ENCODE assay signal across 25 cellular contexts in the genomic region with DNA sequence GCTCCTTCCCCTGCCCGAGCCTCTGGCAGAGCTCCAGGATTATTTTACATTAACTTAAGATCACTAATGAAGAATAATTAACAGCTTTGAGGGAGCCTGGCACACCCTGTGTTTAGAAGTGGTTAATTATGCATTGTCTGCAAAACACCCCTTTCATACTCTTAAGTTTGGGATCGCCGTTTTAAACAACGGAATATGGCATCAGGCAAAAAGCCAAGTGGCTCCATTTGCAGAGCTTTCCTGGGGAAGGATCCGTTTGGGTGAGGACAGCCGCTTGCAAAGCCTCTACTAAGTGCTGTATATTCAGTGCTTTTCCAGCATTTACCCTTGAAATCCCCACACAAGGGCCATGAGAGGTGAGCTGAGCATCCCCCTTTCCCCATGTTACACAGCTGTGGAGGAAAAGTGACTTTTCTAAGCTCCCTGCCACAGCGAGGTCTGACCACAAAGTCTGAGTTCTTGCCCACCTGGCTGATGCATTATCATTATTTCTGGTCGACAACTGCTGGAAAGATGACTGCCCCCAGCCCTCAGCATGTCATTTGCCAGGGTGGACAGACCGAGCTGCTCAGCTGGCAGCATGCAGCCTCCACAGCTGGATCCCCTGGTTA. TPM values are rescaled to one million over a fixed set of nuclear protein-coding genes. Genes with fewer than 3 reads are reported as not detected.
DNase-seq lines count a peak whose midpoint lies in the region; ATAC-seq and TF ChIP-seq lines count a peak whose summit lies in the region.
"Had no signal": no experiment of that assay in that cellular context is flagged by ENCODE, and none has a peak within 500 bp of the region (broad histone marks: within the 10 kb centered on the region; RNA-seq: fewer than 3 reads in every experiment).

No MANE protein-coding gene starts in this region.

- intact Hi-C loops in OCI-LY7 (cut with micrococcal nuclease; ENCODE audit: unreplicated experiment) = no loop called here

- H3K4me3 ChIP-seq in OCI-LY7 (ENCODE audit: low read depth, low read length, poor library complexity, severe bottlenecking) (no peak overlapping the region), mucosa of rectum (ENCODE audit: low read length in 2 of 2) (peak overlapping the region; percentile 14 to 24), thoracic aorta (peak overlapping the region; percentile 53)
- H3K4me3 ChIP-seq: A549, left ventricle myocardium inferior, PC-9, uterus had no signal

- ATAC-seq in thoracic aorta (ENCODE audit: insufficient number of reproducible peaks, low FRiP score, low read depth) = no peak

- peak overlapping the region; percentile 16; the same call in 1 of the 2 replicates for H3K4me2 ChIP-seq in OCI-LY7 (ENCODE audit: low read length)
- H3K4me2 ChIP-seq: A549, PC-9 had no signal

- no TSS peak for BruUV-seq in OCI-LY7 (replicated peaks; lab: Mats Ljungman, UMichigan)

- no peak overlapping the region for H3K9ac ChIP-seq in mucosa of rectum (ENCODE audit: low read depth in 1 of 2, low read length in 2 of 2)

- POLR2A ChIA-PET in OCI-LY7 (lab: Charles Lee) = interaction anchor here (0.6 to 2.1 kb wide), 8 partner anchors 9 to 150 kb away, joined by 3 to 6 read pairs (median 4); no protein-coding TSS in a partner anchor

- no peak overlapping the region for H2AFZ ChIP-seq in OCI-LY7 (ENCODE audit: low read length)
- H2AFZ ChIP-seq: PC-9 had no signal

- no peaks in the 10 kb centered on the region for H3K79me2 ChIP-seq in OCI-LY7 (ENCODE audit: insufficient read depth, low read depth, low read length)

- H3K9me3 ChIP-seq in OCI-LY7 (ENCODE audit: low read length) = no peaks in the 10 kb centered on the region
- no peaks in the 10 kb centered on the region for H3K9me3 ChIP-seq in mucosa of rectum (ENCODE audit: control insufficient read depth in 2 of 2, low read length in 2 of 2)
- H3K9me3 ChIP-seq in thoracic aorta = no peaks in the 10 kb centered on the region
- H3K9me3 ChIP-seq: A549, left ventricle myocardium inferior, uterus had no signal

- DNase-seq in NCI-H748 (lab: John Stamatoyannopoulos, UW; ENCODE audit: unreplicated experiment) (peak; percentile 46), NCI-H748 treated with DMSO at 0.1 percent for 48 hours (lab: John Stamatoyannopoulos, UW) (no peak), OCI-LY7 (ENCODE audit: low spot score) (no peak), thoracic aorta (ENCODE audit: low spot score) (no peak), anterior cingulate cortex (lab: John Stamatoyannopoulos, UW) (no peak), cerebellar nuclear complex (lab: John Stamatoyannopoulos, UW) (no peak), H4 (ENCODE audit: low spot score) (no peak)
- DNase-seq: activated CD4-positive, alpha-beta T cell treated with anti-CD3 and anti-CD28 coated beads for 4 hours; activated CD8-positive, alpha-beta memory T cell treated with anti-CD3 and anti-CD28 coated beads, Interleukin-2, amount 10 ng/mL, durations not matched to agents 7 days and 5 days; activated naive CD8-positive, alpha-beta T cell treated with anti-CD3 and anti-CD28 coated beads for 36 hours; brain microvascular endothelial cell; cortex of kidney; GDM1; left ventricle myocardium inferior; MM.1S; NCI-H774; PC-9; retina; stimulated activated CD4-positive, alpha-beta T cell treated with anti-CD3 and anti-CD28 coated beads, Interleukin-12 subunit alpha, Interleukin-12 subunit beta, amount 100 ng/mL, for 4 hours; stimulated activated CD8-positive, alpha-beta memory T cell treated with anti-CD3 and anti-CD28 coated beads, Interleukin-4, amount 100 ng/mL, for 48 hours; T-cell; uterus had no signal

- H3K27ac ChIP-seq in OCI-LY7 (ENCODE audit: low read depth, low read length, poor library complexity, severe bottlenecking) = no peak overlapping the region
- H3K27ac ChIP-seq in mucosa of rectum (ENCODE audit: low read depth in 2 of 2, low read length in 2 of 2) = no peak overlapping the region
- H3K27ac ChIP-seq in thoracic aorta = no peak overlapping the region
- H3K27ac ChIP-seq: A549, brain microvascular endothelial cell, HL-60, left ventricle myocardium inferior, PC-9, uterus had no signal

- H4K20me1 ChIP-seq in OCI-LY7 (ENCODE audit: insufficient read depth, low read length) = no peaks in the 10 kb centered on the region

- no peaks in the 10 kb centered on the region for H3K27me3 ChIP-seq in mucosa of rectum (ENCODE audit: control insufficient read depth in 2 of 2, insufficient read depth in 2 of 2, low read length in 2 of 2)
- no peaks in the 10 kb centered on the region for H3K27me3 ChIP-seq in thoracic aorta (replicated peaks; ENCODE audit: insufficient read depth)
- H3K27me3 ChIP-seq: uterus had no signal

- no peak for TF ChIP-seq CTCF in OCI-LY7 (conservative IDR thresholded peaks at IDR 0.05; ENCODE audit: low read length)
- no peak for TF ChIP-seq CTCF in thoracic aorta (IDR thresholded peaks at IDR 0.05)

- H3K4me1 ChIP-seq in OCI-LY7 (ENCODE audit: insufficient read depth, low read length, poor library complexity, severe bottlenecking) (peaks cover 36% of the 10 kb centered on the region), mucosa of rectum (ENCODE audit: control insufficient read depth in 2 of 2, insufficient read depth in 2 of 2, low read length in 2 of 2) (no peaks in the 10 kb centered on the region), thoracic aorta (ENCODE audit: control insufficient read depth in 1 of 2, low read depth in 2 of 2) (no peaks in the 10 kb centered on the region)
- H3K4me1 ChIP-seq: A549, uterus had no signal

- H3K36me3 ChIP-seq in OCI-LY7 (ENCODE audit: insufficient read depth, low read length) (peaks cover 20% of the 10 kb centered on the region; the same call in 1 of the 2 replicates), mucosa of rectum (ENCODE audit: control insufficient read depth in 2 of 2, insufficient read depth in 2 of 2, low read length in 2 of 2) (no peaks in the 10 kb centered on the region), thoracic aorta (no peaks in the 10 kb centered on the region)
- H3K36me3 ChIP-seq: brain microvascular endothelial cell, left ventricle myocardium inferior, uterus had no signal

- CTCF ChIA-PET in OCI-LY7 (lab: Charles Lee; ENCODE audit: unreplicated experiment) = no interaction called here

- no peaks in the 10 kb centered on the region for H3K9me2 ChIP-seq in OCI-LY7 (ENCODE audit: insufficient read depth, low read length)

RNA-seq across cellular contexts. Expression of a gene that starts 33.8 kb away (rescaled TPM):
- total RNA-seq in OCI-LY7 (2014; rRNA removed; shearing (Covaris generic)) = 24.3 and 25.2 TPM in 2 replicates
- total RNA-seq in OCI-LY7 (2022) (56.3 and 70.1 TPM in 2 replicates), thoracic aorta (100 to 1,000 TPM in 1 of 2 donors, 10 to 100 TPM in 1; 93.6 to 121 TPM)
- 4.6 and 5.7 TPM in 2 replicates for total RNA-seq in H4 (2014; rRNA removed; shearing (Covaris generic))
